Comparison of ENCODE assay signal across 10 cellular contexts in genomic region chr21:33036430-33037162, GRCh38. TPM values are rescaled to one million over a fixed set of nuclear protein-coding genes. Genes with fewer than 3 reads are reported as not detected.
A peak's percentile ranks its signal among the peaks of the same experiment; 100 is the strongest.
DNase-seq lines count a peak whose midpoint lies in the region; ATAC-seq and TF ChIP-seq lines count a peak whose summit lies in the region.
"Had no signal": no experiment of that assay in that cellular context is flagged by ENCODE, and none has a peak within 500 bp of the region (broad histone marks: within the 10 kb centered on the region; RNA-seq: fewer than 3 reads in every experiment).

No MANE protein-coding gene starts in this region.

- peak overlapping the region in 9 of 11 experiments; percentile 51 to 84 (median 68); a peak in 18 of 22 replicates for H3K27ac ChIP-seq in BLaER1 treated with 17β-estradiol and CSF1 and Interleukin-3, amounts not matched to agents 10 nM and 100 nM
- no peak overlapping the region for H3K27ac ChIP-seq in coronary artery
- H3K27ac ChIP-seq in breast epithelium: no peak overlapping the region
- no peak overlapping the region for H3K27ac ChIP-seq in esophagus muscularis mucosa (replicated peaks in 1 of 4)

- H3K36me3 ChIP-seq in BLaER1 treated with 17β-estradiol and CSF1 and Interleukin-3, amounts not matched to agents 10 nM and 100 nM: no peaks in the 10 kb centered on the region
- H3K36me3 ChIP-seq in breast epithelium: no peaks in the 10 kb centered on the region
- H3K36me3 ChIP-seq in esophagus muscularis mucosa: no peaks in the 10 kb centered on the region

- DNase-seq in HFF-Myc (ENCODE audit: extremely low read depth, low read depth) (peak; percentile 19), UCSD-AML1 (lab: John Stamatoyannopoulos, UW; ENCODE audit: unreplicated experiment) (peak; percentile 80), kidney tubule cell (ENCODE audit: low spot score) (peak; percentile 55), coronary artery (ENCODE audit: low spot score) (no peak), breast epithelium (ENCODE audit: low spot score in 2 of 2) (no peak), esophagus muscularis mucosa (ENCODE audit: extremely low spot score) (no peak)
- DNase-seq: NCI-H510A, nephron progenitor cell had no signal

- peaks cover 0 to 7% (median 0%) of the 10 kb centered on the region in 11 experiments; a peak in 2 of 22 replicates for H3K9me3 ChIP-seq in BLaER1 treated with 17β-estradiol and CSF1 and Interleukin-3, amounts not matched to agents 10 nM and 100 nM (replicated peaks in 1 of 11)
- H3K9me3 ChIP-seq in breast epithelium (no peaks in the 10 kb centered on the region), esophagus muscularis mucosa (no peaks in the 10 kb centered on the region)

- peak overlapping the region; percentile 76 to 86 (median 82) for H3K4me2 ChIP-seq in BLaER1 treated with 17β-estradiol and CSF1 and Interleukin-3, amounts not matched to agents 10 nM and 100 nM

- ATAC-seq in GM19328 (IDR thresholded peaks at IDR 0.05; ENCODE audit: unreplicated experiment): no peak

- no peak for TF ChIP-seq CTCF in HFF-Myc (IDR thresholded peaks at IDR 0.05; ENCODE audit: low read depth, low read length, missing control alignments)
- TF ChIP-seq CTCF in coronary artery (IDR thresholded peaks at IDR 0.05): no peak
- TF ChIP-seq CTCF in breast epithelium (IDR thresholded peaks at IDR 0.05): no peak
- TF ChIP-seq CTCF in esophagus muscularis mucosa (IDR thresholded peaks at IDR 0.05): no peak

- H4K20me1 ChIP-seq in BLaER1 treated with 17β-estradiol and CSF1 and Interleukin-3, amounts not matched to agents 10 nM and 100 nM: no peaks in the 10 kb centered on the region; a peak in 1 of 22 replicates

- H3K27me3 ChIP-seq in BLaER1 treated with 17β-estradiol and CSF1 and Interleukin-3, amounts not matched to agents 10 nM and 100 nM: peaks cover 13 to 26% (median 22%) of the 10 kb centered on the region in 11 experiments
- H3K27me3 ChIP-seq in breast epithelium: peaks cover 0 to 55% of the 10 kb centered on the region in 2 donors
- H3K27me3 ChIP-seq in esophagus muscularis mucosa: peaks cover 0 to 82% (median 18%) of the 10 kb centered on the region in 4 donors

- TF ChIP-seq POLR2A in breast epithelium (IDR thresholded peaks at IDR 0.05) (no peak), esophagus muscularis mucosa (IDR thresholded peaks at IDR 0.05; ENCODE audit: low read depth) (no peak)

- peak overlapping the region in 10 of 11 experiments; percentile 18 to 71 (median 48); a peak in 16 of 22 replicates for H3K9ac ChIP-seq in BLaER1 treated with 17β-estradiol and CSF1 and Interleukin-3, amounts not matched to agents 10 nM and 100 nM

- intact Hi-C loops in breast epithelium (cut with DNase I; ENCODE audit: low total_unique reads): no loop called here
- intact Hi-C loops in esophagus muscularis mucosa (cut with DNase I): no loop called here

- peak overlapping the region in 3 of 10 experiments; percentile 25 to 43 (median 26); a peak in 3 of 20 replicates for H3K4me3 ChIP-seq in BLaER1 treated with 17β-estradiol and CSF1 and Interleukin-3, amounts not matched to agents 10 nM and 100 nM
- H3K4me3 ChIP-seq in HFF-Myc (replicated peaks; ENCODE audit: low read depth, low read length) (no peak overlapping the region), coronary artery (no peak overlapping the region), breast epithelium (no peak overlapping the region), esophagus muscularis mucosa (no peak overlapping the region)

- 29% methylated on average over 10 of the region's 11 CpGs for WGBS in esophagus muscularis mucosa

- no peak for TF ChIP-seq EP300 in esophagus muscularis mucosa (IDR thresholded peaks at IDR 0.05)

- H3K4me1 ChIP-seq in BLaER1 treated with 17β-estradiol and CSF1 and Interleukin-3, amounts not matched to agents 10 nM and 100 nM: peaks cover 22 to 44% (median 29%) of the 10 kb centered on the region in 10 experiments
- H3K4me1 ChIP-seq in breast epithelium: no peaks in the 10 kb centered on the region
- peaks cover 0 to 9% (median 4%) of the 10 kb centered on the region in 4 donors for H3K4me1 ChIP-seq in esophagus muscularis mucosa

RNA-seq across cellular contexts. Expression of gene OLIG2, which starts 10.9 kb away (rescaled TPM):
- total RNA-seq in breast epithelium (not detected), esophagus muscularis mucosa (not detected)

RNA-seq across cellular contexts. Expression of gene OLIG1, which starts 33.3 kb away (rescaled TPM):
- total RNA-seq in breast epithelium: not detected
- total RNA-seq in esophagus muscularis mucosa: not detected

Comparison
In these comparisons a context has a peak if more than half of its experiments do, and no peak if none do; other contexts are left out.
1. H3K27ac ChIP-seq: peak in BLaER1 treated with 17β-estradiol and CSF1 and Interleukin-3, amounts not matched to agents 10 nM and 100 nM (9 of 11); none in coronary artery (0 of 2), breast epithelium (0 of 2) and esophagus muscularis mucosa (0 of 4).
2. DNase-seq: peak in HFF-Myc (single experiment), UCSD-AML1 (single experiment) and kidney tubule cell (single experiment); none in coronary artery (single experiment), breast epithelium (0 of 2) and esophagus muscularis mucosa (single experiment).